Comparison of ENCODE assay signal across 22 cellular contexts in genomic region chr20:23120936-23121765, GRCh38. TPM values are rescaled to one million over a fixed set of nuclear protein-coding genes. Genes with fewer than 3 reads are reported as not detected.
DNase-seq lines count a peak whose midpoint lies in the region; ATAC-seq, FAIRE-seq and TF ChIP-seq lines count a peak whose summit lies in the region.
"Had no signal": no experiment of that assay in that cellular context is flagged by ENCODE, and none has a peak within 500 bp of the region (broad histone marks: within the 10 kb centered on the region; RNA-seq: fewer than 3 reads in every experiment).

No MANE protein-coding gene starts in this region.

- H3K27ac ChIP-seq in K562 (ENCODE audit: extremely low read depth, low read depth, low read length) (no peak overlapping the region), neuronal stem cell (replicated peaks; ENCODE audit: low read length) (no peak overlapping the region), brain microvascular endothelial cell (no peak overlapping the region)

- intact Hi-C loops in K562 (cut with micrococcal nuclease), result no loop called here

- no peak overlapping the region for H4K8ac ChIP-seq in neuronal stem cell (ENCODE audit: low read depth, low read length)

- no peak overlapping the region for H2AK5ac ChIP-seq in neuronal stem cell (ENCODE audit: low read depth, low read length)

- H2AFZ ChIP-seq in K562 (ENCODE audit: low read depth, low read length), result peak overlapping the region; percentile 63; the same call in 1 of the 2 replicates
- no peak overlapping the region for H2AFZ ChIP-seq in neuronal stem cell (ENCODE audit: low read length)

- no peaks in the 10 kb centered on the region for H3K9me3 ChIP-seq in K562 (replicated peaks; ENCODE audit: control insufficient read depth, insufficient read depth, low read depth, low read length)
- H3K9me3 ChIP-seq in neuronal stem cell (replicated peaks in 1 of 2; ENCODE audit: control insufficient read depth in 2 of 2, insufficient read depth in 1 of 2, low read depth in 1 of 2, low read length in 2 of 2), result no peaks in the 10 kb centered on the region
- H3K9me3 ChIP-seq: gastrocnemius medialis had no signal

- H3K4me2 ChIP-seq in K562 (ENCODE audit: insufficient read depth, low read length) (peak overlapping the region; percentile 60), neuronal stem cell (ENCODE audit: insufficient read depth, low read length, poor library complexity, severe bottlenecking) (no peak overlapping the region)

- H3K79me1 ChIP-seq in neuronal stem cell (ENCODE audit: low read depth, low read length), result peaks cover 2% of the 10 kb centered on the region

- no peak for TF ChIP-seq RAD21 in K562 (CRISPR knock-in tag; conservative IDR thresholded peaks at IDR 0.05 in 1 of 2, IDR thresholded peaks at IDR 0.05 in 1 of 2)

- DNase-seq in CMK (ENCODE audit: low read depth) (peak; percentile 74), M059J (ENCODE audit: low read depth) (peak; percentile 29), K562 (ENCODE audit: extremely low read depth in 1 of 4, low spot score in 3 of 4) (peak; percentile 29 to 62 (median 36)), neuronal stem cell (ENCODE audit: low spot score) (no peak), brain microvascular endothelial cell (no peak), KG1 (lab: John Stamatoyannopoulos, UW) (no peak)
- DNase-seq: activated CD4-positive, alpha-beta T cell treated with anti-CD3 and anti-CD28 coated beads, Interleukin-2, amount 50 U/mL, for 48 hours; activated naive CD4-positive, alpha-beta T cell; activated T-cell treated with anti-CD3 and anti-CD28 coated beads for 4 hours; amygdala; caudate nucleus; gastrocnemius medialis; kidney glomerular epithelial cell; natural killer cell; NCI-H187; PC-3; stimulated activated naive CD4-positive, alpha-beta T cell had no signal

- no peak overlapping the region for H3K23ac ChIP-seq in neuronal stem cell (ENCODE audit: low read depth, low read length, poor library complexity)

- no peak for TF ChIP-seq POLR2A in K562 (conservative IDR thresholded peaks at IDR 0.05)

- no peak overlapping the region for H3K4me3 ChIP-seq in K562
- H3K4me3 ChIP-seq in neuronal stem cell (ENCODE audit: low read length in 2 of 2), result no peak overlapping the region
- H3K4me3 ChIP-seq in brain microvascular endothelial cell (ENCODE audit: low read depth, low read length), result no peak overlapping the region
- H3K4me3 ChIP-seq: gastrocnemius medialis had no signal

- H4K20me1 ChIP-seq in K562 (replicated peaks; ENCODE audit: control insufficient read depth, insufficient read depth, low read length), result no peaks in the 10 kb centered on the region

- BruUV-seq in K562 (replicated peaks; lab: Mats Ljungman, UMichigan), result no TSS peak

- H3K79me2 ChIP-seq in K562 (ENCODE audit: control insufficient read depth, insufficient read depth, low read length), result no peaks in the 10 kb centered on the region

- no peak overlapping the region for H3K4ac ChIP-seq in neuronal stem cell (ENCODE audit: low read length)

- no peak overlapping the region for H3K14ac ChIP-seq in neuronal stem cell (ENCODE audit: low read length)

- H4K91ac ChIP-seq in neuronal stem cell (ENCODE audit: low read depth, low read length, poor library complexity), result no peak overlapping the region

- H3K4me1 ChIP-seq in K562 (replicated peaks in 1 of 2; ENCODE audit: control insufficient read depth in 2 of 2, insufficient read depth in 2 of 2, low read length in 2 of 2), result peaks cover 25 to 55% of the 10 kb centered on the region in 2 experiments
- peaks cover 0 to 4% of the 10 kb centered on the region in 2 donors for H3K4me1 ChIP-seq in neuronal stem cell (ENCODE audit: control insufficient read depth in 2 of 2, insufficient read depth in 1 of 2, low read depth in 1 of 2, low read length in 2 of 2)

- CTCF ChIA-PET in K562 (lab: Yijun Ruan, JAX; ENCODE audit: low intra/inter-chr PET ratio), result no interaction called here

- peak overlapping the region in 1 of 2 experiments; percentile 48; a peak in 2 of 4 replicates for H3K9ac ChIP-seq in K562 (ENCODE audit: insufficient read depth in 1 of 2, low read depth in 2 of 2, low read length in 2 of 2)
- no peak overlapping the region for H3K9ac ChIP-seq in neuronal stem cell (ENCODE audit: low read depth, low read length, poor library complexity)

- no peak for TF ChIP-seq CTCF in K562 (IDR thresholded peaks at IDR 0.05 in 2 of 3, conservative IDR thresholded peaks at IDR 0.05 in 1 of 3; ENCODE audit: insufficient read depth in 2 of 3, low read depth in 1 of 3, low read length in 3 of 3)
- TF ChIP-seq CTCF in brain microvascular endothelial cell (IDR thresholded peaks at IDR 0.05; ENCODE audit: low read depth, low read length, missing control alignments), result no peak

- POLR2A ChIA-PET in K562 (lab: Yijun Ruan, JAX), result interaction anchor here (0.8 to 1.1 kb wide), 3 partner anchors 10 to 18 kb away, joined by 3 to 4 read pairs (median 4); no protein-coding TSS in a partner anchor

- TF ChIP-seq EP300 in K562 (IDR thresholded peaks at IDR 0.05; ENCODE audit: low read length), result no peak

- H3K36me3 ChIP-seq in K562 (ENCODE audit: control insufficient read depth, insufficient read depth, low read length), result no peaks in the 10 kb centered on the region
- H3K36me3 ChIP-seq in neuronal stem cell (replicated peaks in 1 of 2; ENCODE audit: control insufficient read depth in 2 of 2, insufficient read depth in 2 of 2, low read length in 2 of 2), result no peaks in the 10 kb centered on the region
- no peaks in the 10 kb centered on the region for H3K36me3 ChIP-seq in brain microvascular endothelial cell (replicated peaks)
- H3K36me3 ChIP-seq: gastrocnemius medialis had no signal

- 30% methylated on average over 8 of the region's 15 CpGs for WGBS in K562 (ENCODE audit: insufficient coverage, low coverage, missing lambda C conversion rate)
- WGBS in neuronal stem cell (ENCODE audit: extremely low coverage in 2 of 2, insufficient read length in 2 of 2, insufficient replicate concordance in 1 of 2), 2 donors, result no CpG with 5 or more reads among the region's 15 CpGs

- H2BK12ac ChIP-seq in neuronal stem cell (ENCODE audit: low read length), result no peak overlapping the region

- no peak overlapping the region for H2BK5ac ChIP-seq in neuronal stem cell (ENCODE audit: low read length)

- no peaks in the 10 kb centered on the region for H3K9me1 ChIP-seq in K562 (ENCODE audit: control insufficient read depth, insufficient read depth, low read length)

- H2BK15ac ChIP-seq in neuronal stem cell (ENCODE audit: low read length), result no peak overlapping the region

- in situ Hi-C loops in K562 (cut with MboI), result no loop called here
- in situ Hi-C loops in brain microvascular endothelial cell (cut with HindIII; ENCODE audit: low pct_ligation_motif_present, low sequenced_read_pairs), result no loop called here

- no peak overlapping the region for H2BK120ac ChIP-seq in neuronal stem cell (ENCODE audit: low read depth, low read length)

- peak; percentile 55 for ATAC-seq in K562
- ATAC-seq in GM18519 (IDR thresholded peaks at IDR 0.05; ENCODE audit: low FRiP score, unreplicated experiment), result no peak
- ATAC-seq: gastrocnemius medialis, HepG2, natural killer cell, PC-3, WTC11 had no signal

- no peak for FAIRE-seq in K562 (lab: Jason Lieb, UNC)
- FAIRE-seq: HepG2 had no signal

- H3K27me3 ChIP-seq in K562 (ENCODE audit: control insufficient read depth in 2 of 2, insufficient read depth in 2 of 2, low read length in 2 of 2) (no peaks in the 10 kb centered on the region), neuronal stem cell (ENCODE audit: control insufficient read depth in 3 of 3, insufficient read depth in 3 of 3, low read depth in 1 of 3, low read length in 3 of 3) (no peaks in the 10 kb centered on the region), brain microvascular endothelial cell (replicated peaks) (no peaks in the 10 kb centered on the region)
- H3K27me3 ChIP-seq: gastrocnemius medialis had no signal

- H3K18ac ChIP-seq in neuronal stem cell (ENCODE audit: low read length), result peak overlapping the region; percentile 22

TF ChIP-seq in K562, 482 proteins besides CTCF, POLR2A, EP300 and RAD21 (continues in another document):
- TF ChIP-seq SMAD4 (CRISPR knock-in tag; conservative IDR thresholded peaks at IDR 0.05) (no peak), DMBX1 (CRISPR knock-in tag; IDR thresholded peaks at IDR 0.05; ENCODE audit: borderline replicate concordance) (no peak)

RNA-seq across cellular contexts. Expression of gene CD93, which starts 35.0 kb away (rescaled TPM):
- 0.96 and 1.5 TPM in 2 replicates for total RNA-seq in M059J (2014; rRNA removed; shearing (Covaris generic))
- total RNA-seq in K562 (2011; cell fraction: chromatin; rRNA removed; ENCODE audit: low replicate concordance), result 0.16 and 0.39 TPM in 2 replicates
- total RNA-seq in K562 (2011; cell fraction: nucleolus; rRNA removed), result 0.26 and 0.33 TPM in 2 replicates
- 0.44 and 0.61 TPM in 2 replicates for total RNA-seq in K562 (2011; cell fraction: nucleoplasm; rRNA removed)
- total RNA-seq in K562 (2014; rRNA removed) (0.05 and 0.12 TPM in 2 replicates), K562 (2014; rRNA removed; fragmentation: Illumina TruSeq; extraction: Trizol) (0.04 and 0.10 TPM in 2 replicates), K562 (2015; rRNA removed; fragmentation: Illumina TruSeq; extraction: Trizol) (0.04 TPM in 2 replicates), K562 (2021) (0.20 and 0.25 TPM in 2 replicates)
- polyA plus RNA-seq in K562 (2011; rRNA removed) (0.12 and 0.20 TPM in 2 replicates), K562 (2014; fragmentation: Illumina TruSeq; extraction: Trizol) (0.07 TPM in 2 replicates), K562 (2014; fragmentation: Nextera tagmentation; extraction: Ambion mirVana) (under 1 TPM; 0.03 TPM), K562 (2014; rRNA removed) (0.03 and 0.08 TPM in 2 replicates)
- polyA plus RNA-seq in K562 (2011; cell fraction: cytosol; rRNA removed), result 0.09 and 0.15 TPM in 2 replicates
- polyA plus RNA-seq in K562 (2011; cell fraction: nucleus; rRNA removed), result 0.17 and 0.21 TPM in 2 replicates
- 0.03 and 0.06 TPM in 2 replicates for polyA plus RNA-seq in K562 (2012)
- polyA minus RNA-seq in K562 (2011; rRNA and poly(A)+ RNA removed), result 0.21 and 0.42 TPM in 2 replicates
- 0.27 and 0.29 TPM in 2 replicates for polyA minus RNA-seq in K562 (2011; cell fraction: cytosol; rRNA and poly(A)+ RNA removed)
- under 0.01 and 0.13 TPM in 2 replicates for polyA minus RNA-seq in K562 (2011; cell fraction: nucleus; rRNA and poly(A)+ RNA removed)
- polyA plus RNA-seq in neuronal stem cell (2013, experiment 1 of 2), result under 0.01 TPM
- polyA plus RNA-seq in neuronal stem cell (2013, experiment 2 of 2), result 0.01 TPM
- total RNA-seq: HepG2, MCF 10A, PC-3, SK-MEL-5 had no signal
- polyA plus RNA-seq: HepG2 had no signal

Comparison
In these comparisons a context has a peak if more than half of its experiments do, and no peak if none do; other contexts are left out.
1. DNase-seq: peak in CMK (single experiment), M059J (single experiment) and K562 (4 of 4); none in neuronal stem cell (single experiment), brain microvascular endothelial cell (single experiment) and KG1 (single experiment).